ENCODE assay signal across 8 cellular contexts in the genomic region with DNA sequence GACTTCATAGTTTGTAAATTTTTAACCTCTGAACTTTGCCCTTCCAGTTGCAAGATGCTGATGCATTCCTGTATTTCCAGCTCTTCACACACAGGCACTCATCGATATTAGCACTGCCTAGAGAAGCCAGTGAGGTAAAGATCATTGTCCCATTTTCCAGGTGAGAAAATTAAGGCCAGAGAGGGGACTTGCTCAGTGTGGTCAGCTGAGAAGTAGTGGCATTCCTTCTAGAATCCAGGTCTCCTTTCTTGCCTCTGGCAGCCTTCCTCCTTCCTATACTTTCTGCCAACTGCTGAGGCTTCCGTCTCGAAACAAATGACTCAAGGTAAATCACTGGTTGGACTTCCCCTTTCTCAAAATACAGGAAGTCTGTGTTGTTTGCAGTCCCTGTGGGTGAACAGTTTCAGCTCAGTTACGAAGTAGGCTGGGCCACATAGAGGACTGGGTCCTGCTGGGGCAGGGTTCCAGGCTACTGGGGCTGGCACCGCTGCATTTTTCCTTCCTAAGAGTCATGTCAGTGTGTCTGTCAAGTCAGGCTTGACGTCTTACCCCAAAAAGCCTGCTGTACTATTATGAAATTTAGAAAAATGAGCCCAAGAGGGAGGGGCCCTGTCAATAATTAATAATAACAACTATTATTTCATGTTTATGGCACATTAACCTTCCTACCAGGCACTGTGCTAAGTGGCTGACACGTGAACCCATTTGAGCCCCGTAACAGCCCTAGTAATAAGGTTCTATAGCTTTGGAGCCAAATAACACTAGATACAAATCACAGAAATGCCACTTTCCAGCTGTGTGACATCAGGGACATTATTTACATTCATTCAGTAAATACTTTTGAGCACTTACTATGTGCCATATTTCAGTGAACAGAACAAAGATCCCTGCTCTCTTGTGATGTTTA. TPM values are rescaled to one million over a fixed set of nuclear protein-coding genes. Genes with fewer than 3 reads are reported as not detected.
DNase-seq lines count a peak whose midpoint lies in the region; ATAC-seq and TF ChIP-seq lines count a peak whose summit lies in the region.

No MANE protein-coding gene starts in this region.

- H3K9me3 ChIP-seq in PC-9 (ENCODE audit: insufficient read depth, low read depth) (no peaks in the 10 kb centered on the region), heart right ventricle (no peaks in the 10 kb centered on the region)

- H3K79me2 ChIP-seq in PC-9 (ENCODE audit: low read depth) = no peaks in the 10 kb centered on the region

- H3K27me3 Mint-ChIP-seq in activated T-helper 17 cell treated with anti-CD3 and anti-CD28 coated beads, Interleukin-2, amount 50 U/mL, for 72 hours = no peaks in the 10 kb centered on the region

- H3K4me1 ChIP-seq in PC-9 (replicated peaks; ENCODE audit: insufficient read depth) (peaks cover 22% of the 10 kb centered on the region), heart right ventricle (peaks cover 0 to 76% (median 7%) of the 10 kb centered on the region in 9 donors)

- intact Hi-C loops in PC-9 (cut with micrococcal nuclease; ENCODE audit: unreplicated experiment) = no loop called here
- intact Hi-C loops in heart right ventricle (cut with DNase I) = no loop called here

- WGBS in heart right ventricle, 2 donors = 54 to 73% methylated on average over 8 of the region's 8 CpGs

- CTCF ChIA-PET in PC-9 (lab: Charles Lee) = interaction anchor here (1.3 kb wide), 1 partner anchor 12 kb away, joined by 3 read pairs; no protein-coding TSS in a partner anchor

- no peaks in the 10 kb centered on the region for H3K36me3 Mint-ChIP-seq in activated T-helper 17 cell treated with anti-CD3 and anti-CD28 coated beads, Interleukin-2, amount 50 U/mL, for 72 hours (ENCODE audit: low read depth)

- H3K27ac ChIP-seq in PC-9 (peak overlapping the region; percentile 91), heart right ventricle (peak overlapping the region in 9 of 10 donors; percentile 34 to 96 (median 72))

- DNase-seq in DMS153 (lab: John Stamatoyannopoulos, UW) (peak; percentile 55), DMS153 treated with DMSO at 0.1 percent for 48 hours (lab: John Stamatoyannopoulos, UW; ENCODE audit: unreplicated experiment) (no peak), PC-9 (peak; percentile 55 to 92), heart right ventricle (peak; percentile 36 to 75), NCI-H187 (lab: John Stamatoyannopoulos, UW) (no peak)
- peak; percentile 58 to 62 (median 58) for DNase-seq in stimulated activated CD4-positive, alpha-beta T cell treated with anti-CD3 and anti-CD28 coated beads, Interleukin-12 subunit alpha, Interleukin-12 subunit beta, amount 100 ng/mL, for 48 hours (ENCODE audit: low read depth in 2 of 3, low spot score in 1 of 3)

- H3K4me1 Mint-ChIP-seq in activated T-helper 17 cell treated with anti-CD3 and anti-CD28 coated beads, Interleukin-2, amount 50 U/mL, for 72 hours = peaks cover 46% of the 10 kb centered on the region

- H4K20me1 ChIP-seq in PC-9 (ENCODE audit: insufficient read depth) = no peaks in the 10 kb centered on the region

- H3K9me2 ChIP-seq in PC-9 (ENCODE audit: insufficient read depth) = no peaks in the 10 kb centered on the region

- no peaks in the 10 kb centered on the region for H3K9me3 Mint-ChIP-seq in activated T-helper 17 cell treated with anti-CD3 and anti-CD28 coated beads, Interleukin-2, amount 50 U/mL, for 72 hours

- no peaks in the 10 kb centered on the region for H3K36me3 ChIP-seq in PC-9 (ENCODE audit: low read depth)
- H3K36me3 ChIP-seq in heart right ventricle = no peaks in the 10 kb centered on the region

- TF ChIP-seq CTCF in PC-9 (conservative IDR thresholded peaks at IDR 0.05) (no peak), heart right ventricle (IDR thresholded peaks at IDR 0.05) (no peak)

- H3K4me3 ChIP-seq in PC-9 = no peak overlapping the region
- peak overlapping the region in 1 of 10 donors; percentile 15 for H3K4me3 ChIP-seq in heart right ventricle

- POLR2A ChIA-PET in PC-9 (lab: Charles Lee; ENCODE audit: unreplicated experiment) = interaction anchor here (0.5 to 0.7 kb wide), 3 partner anchors 11 to 804 kb away, joined by 3 to 6 read pairs (median 4); no protein-coding TSS in a partner anchor

- TSS peak; percentile 89 for BruUV-seq in PC-9 (replicated peaks; lab: Mats Ljungman, UMichigan)

- H3K4me2 ChIP-seq in PC-9 = peak overlapping the region; percentile 60

- peak overlapping the region; percentile 93 for H3K27ac Mint-ChIP-seq in activated T-helper 17 cell treated with anti-CD3 and anti-CD28 coated beads, Interleukin-2, amount 50 U/mL, for 72 hours

- H2AFZ ChIP-seq in PC-9 = no peak overlapping the region

- peaks cover 34% of the 10 kb centered on the region for H3F3A ChIP-seq in PC-9 (ENCODE audit: insufficient read depth, low read depth)

- peak overlapping the region; percentile 69 for H3K4me3 Mint-ChIP-seq in activated T-helper 17 cell treated with anti-CD3 and anti-CD28 coated beads, Interleukin-2, amount 50 U/mL, for 72 hours

- peak; percentile 91 for ATAC-seq in HG03060 (IDR thresholded peaks at IDR 0.05; ENCODE audit: low read depth, unreplicated experiment)
- ATAC-seq in activated T-helper 17 cell treated with anti-CD3 and anti-CD28 coated beads, Interleukin-2, amount 50 U/mL, for 72 hours (replicated peaks) = peak; percentile 89
- peak; percentile 68 to 92 (median 87) for ATAC-seq in heart right ventricle

- H3K27me3 ChIP-seq in PC-9 (ENCODE audit: insufficient read depth, low read depth) (no peaks in the 10 kb centered on the region), heart right ventricle (no peaks in the 10 kb centered on the region)

RNA-seq across cellular contexts. Expression of gene RNF19B, which starts 16.6 kb away (rescaled TPM):
- 25.4 and 25.5 TPM in 2 replicates for total RNA-seq in PC-9 (2021)
- 10 to 100 TPM; 32.2 to 65.6 TPM for total RNA-seq in activated T-helper 17 cell treated with anti-CD3 and anti-CD28 coated beads, Interleukin-2, amount 50 U/mL, for 72 hours
- 10 to 100 TPM; 10.2 to 36.9 (median 13.8) TPM for total RNA-seq in heart right ventricle
- polyA plus RNA-seq in heart right ventricle = 1 to 10 TPM; 1.1 to 7.0 TPM

RNA-seq across cellular contexts. Expression of gene AK2, which starts 55.4 kb away (rescaled TPM):
- total RNA-seq in PC-9 (2021) = 191 and 232 TPM in 2 replicates
- 100 to 1,000 TPM; 304 to 372 TPM for total RNA-seq in activated T-helper 17 cell treated with anti-CD3 and anti-CD28 coated beads, Interleukin-2, amount 50 U/mL, for 72 hours
- 100 to 1,000 TPM in 9 of 10 donors, 10 to 100 TPM in 1; 93.3 to 154 (median 111) TPM for total RNA-seq in heart right ventricle
- 100 to 1,000 TPM; 175 to 305 TPM for polyA plus RNA-seq in heart right ventricle

Comparison
In these comparisons a context has a peak if more than half of its experiments do, and no peak if none do; other contexts are left out.
1. DNase-seq: peak in DMS153 (single experiment), PC-9 (2 of 2), heart right ventricle (2 of 2) and stimulated activated CD4-positive, alpha-beta T cell treated with anti-CD3 and anti-CD28 coated beads, Interleukin-12 subunit alpha, Interleukin-12 subunit beta, amount 100 ng/mL, for 48 hours (3 of 3); none in DMS153 treated with DMSO at 0.1 percent for 48 hours (single experiment) and NCI-H187 (0 of 2).
2. Peak in every context shown above with its lines, with median percentiles within 50 percentile points of each other: ATAC-seq.